28 cellular contexts compared by ENCODE assay signal in the genomic region with DNA sequence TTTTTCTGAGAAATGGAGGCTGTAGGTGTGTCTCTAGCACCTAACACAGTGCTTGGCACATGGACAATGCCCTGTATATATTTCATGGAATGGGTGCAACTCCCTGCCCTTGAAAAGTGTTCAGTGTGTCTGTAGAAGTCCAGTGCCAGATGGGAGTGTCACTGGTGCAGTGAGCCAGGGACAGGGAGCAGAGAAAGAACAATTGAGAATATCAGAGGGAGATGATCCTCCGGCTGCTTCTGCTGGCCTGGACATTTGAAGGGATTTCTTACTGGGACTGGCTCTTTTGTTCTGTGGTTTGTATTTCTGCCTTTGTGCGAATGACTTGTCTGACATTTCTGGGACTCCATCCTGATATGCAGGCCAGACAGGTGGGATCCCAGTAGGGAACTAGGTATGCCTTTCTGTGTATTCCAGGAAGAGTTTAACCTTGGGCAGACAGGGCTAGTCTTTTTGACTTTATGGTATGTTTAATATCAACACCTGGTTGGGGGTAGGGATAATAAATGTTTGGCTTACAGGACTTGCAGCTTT.
DNase-seq lines count a peak whose midpoint lies in the region; FAIRE-seq and TF ChIP-seq lines count a peak whose summit lies in the region.
"Had no signal": no experiment of that assay in that cellular context is flagged by ENCODE, and none has a peak within 500 bp of the region (broad histone marks: within the 10 kb centered on the region; RNA-seq: fewer than 3 reads in every experiment).

No MANE protein-coding gene starts in this region.

- FAIRE-seq in urothelium cell line (lab: Jason Lieb, UNC): no peak
- FAIRE-seq: HTR-8/SVneo, K562 had no signal

- H3K36me3 ChIP-seq in esophagus muscularis mucosa (no peaks in the 10 kb centered on the region), mesendoderm (ENCODE audit: control insufficient read depth, insufficient read depth, low read length) (no peaks in the 10 kb centered on the region)
- H3K36me3 ChIP-seq: HAP-1, SJSA1 had no signal

- H3K23ac ChIP-seq in mesendoderm (ENCODE audit: low read length): peak overlapping the region; percentile 19

- no peak for TF ChIP-seq POLR2A in esophagus muscularis mucosa (IDR thresholded peaks at IDR 0.05; ENCODE audit: low read depth)

- TF ChIP-seq EP300 in esophagus muscularis mucosa (IDR thresholded peaks at IDR 0.05): no peak

- H3K4me2 ChIP-seq in mesendoderm (ENCODE audit: low read length): no peak overlapping the region
- H3K4me2 ChIP-seq: GM23338, PC-9 had no signal

- H2BK15ac ChIP-seq in mesendoderm (replicated peaks; ENCODE audit: low read depth): no peak overlapping the region

- H3K79me1 ChIP-seq in mesendoderm (ENCODE audit: low read length): no peaks in the 10 kb centered on the region

- no peak overlapping the region for H3K18ac ChIP-seq in mesendoderm (ENCODE audit: low read length)

- H4K8ac ChIP-seq in mesendoderm (ENCODE audit: low read depth, low read length): no peak overlapping the region

- no peak for TF ChIP-seq CTCF in esophagus muscularis mucosa (IDR thresholded peaks at IDR 0.05)

- no peaks in the 10 kb centered on the region for H3K27me3 ChIP-seq in esophagus muscularis mucosa
- H3K27me3 ChIP-seq in mesendoderm (ENCODE audit: insufficient read depth, low read length, poor library complexity): no peaks in the 10 kb centered on the region
- H3K27me3 ChIP-seq: SJSA1 had no signal

- intact Hi-C loops in esophagus muscularis mucosa (cut with DNase I): no loop called here

- H2BK5ac ChIP-seq in mesendoderm (ENCODE audit: low read length): no peak overlapping the region

- H3K27ac ChIP-seq in esophagus muscularis mucosa (replicated peaks in 1 of 4) (no peak overlapping the region), mesendoderm (ENCODE audit: low read depth, low read length) (no peak overlapping the region)
- H3K27ac ChIP-seq: PC-9, SJSA1 had no signal

- H4K5ac ChIP-seq in mesendoderm (ENCODE audit: low read length): no peak overlapping the region

- H3K9me3 ChIP-seq in esophagus muscularis mucosa: peaks cover 0 to 10% (median 4%) of the 10 kb centered on the region in 4 donors
- H3K9me3 ChIP-seq: HAP-1, SJSA1 had no signal

- DNase-seq in G401 (ENCODE audit: low spot score) (peak; percentile 64), esophagus muscularis mucosa (ENCODE audit: extremely low spot score) (peak; percentile 72), mesendoderm (no peak), superior temporal gyrus (ENCODE audit: extremely low spot score) (peak; percentile 48), cortex of kidney (lab: John Stamatoyannopoulos, UW) (no peak), urothelium cell line (ENCODE audit: low spot score) (no peak), NCI-H510A (lab: John Stamatoyannopoulos, UW) (no peak)
- DNase-seq: 8988T; ACHN; Calu3; DMS153; DND-41; HFFc6; Kasumi-1; NCI-H1092 treated with DMSO at 0.1 percent for 48 hours; NCI-H1436 treated with DMSO at 0.1 percent for 48 hours; NCI-H187 treated with DMSO at 0.1 percent for 48 hours; NCI-H2171 treated with DMSO at 0.1 percent for 48 hours; NCI-H345; NCI-H524; NCI-H82; NK-92 treated with Interleukin-12 subunit alpha and Interleukin-12 subunit beta, amount 100 ng/mL, for 24 hours; PC-9 had no signal

- no peak overlapping the region for H2BK120ac ChIP-seq in mesendoderm (ENCODE audit: low read depth, low read length)

- no peaks in the 10 kb centered on the region for H3K79me2 ChIP-seq in mesendoderm (ENCODE audit: control insufficient read depth, insufficient read depth, low read length)

- no peak overlapping the region for H3K4ac ChIP-seq in mesendoderm (ENCODE audit: low read depth, low read length)

- no peaks in the 10 kb centered on the region for H3K4me1 ChIP-seq in esophagus muscularis mucosa
- H3K4me1 ChIP-seq in mesendoderm (ENCODE audit: control insufficient read depth, low read depth, low read length): no peaks in the 10 kb centered on the region
- H3K4me1 ChIP-seq: HAP-1, SJSA1 had no signal

- H2AK5ac ChIP-seq in mesendoderm (ENCODE audit: low read length): no peak overlapping the region

- in situ Hi-C loops in G401 (cut with HindIII; ENCODE audit: low sequenced_read_pairs): no loop called here

- H3K9ac ChIP-seq in mesendoderm (ENCODE audit: low read length): no peak overlapping the region

- 70% methylated on average over 1 of the region's 2 CpGs for WGBS in esophagus muscularis mucosa
- WGBS in mesendoderm (ENCODE audit: extremely low coverage, insufficient coverage, low lambda C conversion rate): no CpG with 5 or more reads among the region's 2 CpGs

- H3K56ac ChIP-seq in mesendoderm (ENCODE audit: low read length): no peak overlapping the region

- H3K4me3 ChIP-seq in esophagus muscularis mucosa: no peak overlapping the region
- no peak overlapping the region for H3K4me3 ChIP-seq in mesendoderm (ENCODE audit: low read length)
- H3K4me3 ChIP-seq: GM23338, HAP-1, K562, PC-9, SJSA1 had no signal

Comparison
In these comparisons a context has a peak if more than half of its experiments do, and no peak if none do; other contexts are left out.
1. DNase-seq: peak in G401 (single experiment), esophagus muscularis mucosa (single experiment) and superior temporal gyrus (single experiment); none in mesendoderm (single experiment), cortex of kidney (single experiment), urothelium cell line (single experiment) and NCI-H510A (single experiment).